15 cellular contexts compared by ENCODE assay signal in genomic region chr4:146495277-146495676, GRCh38. TPM values are rescaled to one million over a fixed set of nuclear protein-coding genes. Genes with fewer than 3 reads are reported as not detected.
DNase-seq lines count a peak whose midpoint lies in the region; ATAC-seq and TF ChIP-seq lines count a peak whose summit lies in the region.
"Had no signal": no experiment of that assay in that cellular context is flagged by ENCODE, and none has a peak within 500 bp of the region (broad histone marks: within the 10 kb centered on the region; RNA-seq: fewer than 3 reads in every experiment).

No MANE protein-coding gene starts in this region.

- TF ChIP-seq CTCF in HEK293 (tag by site-specific recombination; IDR thresholded peaks at IDR 0.05) (no peak), nephron progenitor cell (IDR thresholded peaks at IDR 0.05) (no peak), upper lobe of right lung (IDR thresholded peaks at IDR 0.05) (no peak)

- no peaks in the 10 kb centered on the region for H3K27me3 ChIP-seq in upper lobe of right lung
- H3K27me3 ChIP-seq: BE2C had no signal

- H3K4me1 ChIP-seq in HEK293 (ENCODE audit: control insufficient read depth, insufficient read depth, low read length): no peaks in the 10 kb centered on the region
- no peaks in the 10 kb centered on the region for H3K4me1 ChIP-seq in upper lobe of right lung

- H3K27me3 Mint-ChIP-seq in immature natural killer cell (ENCODE audit: low read depth in 3 of 3) (peaks cover 0 to 1% (median 0%) of the 10 kb centered on the region in 3 donors), nephron progenitor cell (ENCODE audit: low read depth, poor library complexity) (no peaks in the 10 kb centered on the region)

- intact Hi-C loops in upper lobe of right lung (cut with DNase I): no loop called here

- H3K27ac Mint-ChIP-seq in immature natural killer cell (peak overlapping the region; percentile 22 to 71 (median 52)), nephron progenitor cell (no peak overlapping the region)
- H3K27ac Mint-ChIP-seq: mesothelial cell of epicardium had no signal

- H3K27ac ChIP-seq in HEK293 (ENCODE audit: extremely low read depth, low read depth, low read length) (no peak overlapping the region), upper lobe of right lung (no peak overlapping the region)
- H3K27ac ChIP-seq: skin epidermis had no signal

- H3K36me3 Mint-ChIP-seq in immature natural killer cell: peaks cover 4 to 11% (median 5%) of the 10 kb centered on the region in 3 donors
- no peaks in the 10 kb centered on the region for H3K36me3 Mint-ChIP-seq in nephron progenitor cell (ENCODE audit: low read depth)

- POLR2A ChIA-PET in HEK293 (lab: Yijun Ruan, JAX): no interaction called here

- peaks cover 33 to 43% of the 10 kb centered on the region in 2 donors for H3K4me1 Mint-ChIP-seq in immature natural killer cell
- H3K4me1 Mint-ChIP-seq in nephron progenitor cell: peaks cover 13% of the 10 kb centered on the region

- CTCF ChIA-PET in HEK293 (lab: Yijun Ruan, JAX): interaction anchor here (0.5 kb wide), 1 partner anchor 15 kb away, joined by 3 read pairs; no protein-coding TSS in a partner anchor

- peak overlapping the region in 3 of 5 donors; percentile 14 to 66 (median 19) for H3K4me3 Mint-ChIP-seq in immature natural killer cell
- no peak overlapping the region for H3K4me3 Mint-ChIP-seq in nephron progenitor cell
- H3K4me3 Mint-ChIP-seq: mesothelial cell of epicardium had no signal

- DNase-seq in AG08395 (ENCODE audit: low spot score) (peak; percentile 12), amniotic epithelial cell (ENCODE audit: low read depth) (peak; percentile 83), immature natural killer cell (no peak), nephron progenitor cell (no peak), cerebellar cortex (ENCODE audit: low spot score) (no peak), upper lobe of right lung (no peak)
- DNase-seq: activated effector memory CD4-positive, alpha-beta T cell treated with anti-CD3 and anti-CD28 coated beads, Interleukin-2, amount 50 U/mL, for 16 hours; BE2C; effector CD8-positive, alpha-beta T cell; islet precursor cell; NCI-H2029 treated with DMSO at 0.1 percent for 48 hours had no signal

- ATAC-seq in HG03354 (IDR thresholded peaks at IDR 0.05; ENCODE audit: poor library complexity, severe bottlenecking, unreplicated experiment): no peak
- ATAC-seq in upper lobe of right lung: no peak

- H3K36me3 ChIP-seq in HEK293 (ENCODE audit: control insufficient read depth in 2 of 2, insufficient read depth in 1 of 2, low read length in 2 of 2) (no peaks in the 10 kb centered on the region), upper lobe of right lung (no peaks in the 10 kb centered on the region)
- H3K36me3 ChIP-seq: BE2C had no signal

- H3K9me3 ChIP-seq in HEK293 (ENCODE audit: control insufficient read depth, insufficient read depth, low read depth, low read length) (no peaks in the 10 kb centered on the region), upper lobe of right lung (no peaks in the 10 kb centered on the region)
- H3K9me3 ChIP-seq: BE2C had no signal

- H3K4me3 ChIP-seq in HEK293 (ENCODE audit: low read depth, low read length): no peak overlapping the region
- H3K4me3 ChIP-seq in upper lobe of right lung: no peak overlapping the region
- H3K4me3 ChIP-seq: skin epidermis had no signal

- H3K9me3 Mint-ChIP-seq in immature natural killer cell: no peaks in the 10 kb centered on the region
- no peaks in the 10 kb centered on the region for H3K9me3 Mint-ChIP-seq in nephron progenitor cell
- H3K9me3 Mint-ChIP-seq: mesothelial cell of epicardium had no signal

TF ChIP-seq in HEK293, 187 proteins besides CTCF, POLR2A, EP300 and RAD21:
- TF ChIP-seq WT1 (tag by site-specific recombination; IDR thresholded peaks at IDR 0.05) (0 out of 2 replicates have a peak, but pooled peaks have one; percentile 28), OSR2 (tag by site-specific recombination; IDR thresholded peaks at IDR 0.05) (no peak)

RNA-seq across cellular contexts. Expression of gene SLC10A7, which starts 26.5 kb away (rescaled TPM):
- polyA plus RNA-seq in immature natural killer cell: 10 to 100 TPM in 1 of 3 donors, 1 to 10 TPM in 2; 8.0 to 13.4 (median 8.8) TPM
- 19.3 TPM for total RNA-seq in upper lobe of right lung

Comparison
In these comparisons a context has a peak if more than half of its experiments do, and no peak if none do; other contexts are left out.
1. DNase-seq: peak in AG08395 (single experiment) and amniotic epithelial cell (single experiment); none in immature natural killer cell (0 of 3), nephron progenitor cell (single experiment), cerebellar cortex (single experiment) and upper lobe of right lung (single experiment).